ENCODE assay signal across 8 cellular contexts in genomic region chr2:27133905-27134780, GRCh38. TPM values are rescaled to one million over a fixed set of nuclear protein-coding genes. Genes with fewer than 3 reads are reported as not detected.
DNase-seq lines count a peak whose midpoint lies in the region; ATAC-seq and TF ChIP-seq lines count a peak whose summit lies in the region.

Gene PREB, minus strand, starts transcription at chr2:27134636. Its CDS starts 215 bp downstream, at chr2:27134421.

- H3K27ac ChIP-seq in DND-41 (ENCODE audit: low read length): peak within 1 kb of the TSS; percentile 81
- H3K27ac ChIP-seq in naive thymus-derived CD4-positive, alpha-beta T cell (ENCODE audit: low read depth, low read length): peak within 1 kb of the TSS; percentile 97

- H3K27me3 Mint-ChIP-seq in activated T-helper 1 cell treated with anti-CD3 and anti-CD28 coated beads, Interleukin-12 subunit alpha, Interleukin-12 subunit beta, Interleukin-2, Interleukin-4 antibody, amounts not matched to agents 30 ng/mL and 10 ng/mL and 1 ng/mL, durations not matched to agents 14 hours and 24 hours and 36 hours (ENCODE audit: insufficient read depth): no peaks in the 10 kb centered on the region
- peaks cover 0 to 6% (median 0%) of the 10 kb centered on the region in 5 donors for H3K27me3 Mint-ChIP-seq in naive thymus-derived CD4-positive, alpha-beta T cell
- no peaks in the 10 kb centered on the region for H3K27me3 Mint-ChIP-seq in stimulated activated naive B cell treated with anti-CD40 and anti-IgM and Interleukin-4, amounts not matched to agents 10 μg/mL and 1 μg/mL and 100 μg/mL, for 72 hours

- H3K27ac Mint-ChIP-seq in activated T-helper 1 cell treated with anti-CD3 and anti-CD28 coated beads, Interleukin-12 subunit alpha, Interleukin-12 subunit beta, Interleukin-2, Interleukin-4 antibody, amounts not matched to agents 30 ng/mL and 10 ng/mL and 1 ng/mL, durations not matched to agents 14 hours and 24 hours and 36 hours: peak within 1 kb of the TSS; percentile 98
- H3K27ac Mint-ChIP-seq in naive thymus-derived CD4-positive, alpha-beta T cell: peak within 1 kb of the TSS; percentile 88 to 99 (median 97)
- H3K27ac Mint-ChIP-seq in stimulated activated naive B cell treated with anti-CD40 and anti-IgM and Interleukin-4, amounts not matched to agents 10 μg/mL and 1 μg/mL and 100 μg/mL, for 72 hours: peak within 1 kb of the TSS; percentile 98

- H3K4me1 Mint-ChIP-seq in activated T-helper 1 cell treated with anti-CD3 and anti-CD28 coated beads, Interleukin-12 subunit alpha, Interleukin-12 subunit beta, Interleukin-2, Interleukin-4 antibody, amounts not matched to agents 30 ng/mL and 10 ng/mL and 1 ng/mL, durations not matched to agents 14 hours and 24 hours and 36 hours (ENCODE audit: low read depth): peaks cover 12% of the 10 kb centered on the region
- peaks cover 10 to 32% (median 21%) of the 10 kb centered on the region in 7 donors for H3K4me1 Mint-ChIP-seq in naive thymus-derived CD4-positive, alpha-beta T cell
- peaks cover 20 to 43% of the 10 kb centered on the region in 2 donors for H3K4me1 Mint-ChIP-seq in stimulated activated naive B cell treated with anti-CD40 and anti-IgM and Interleukin-4, amounts not matched to agents 10 μg/mL and 1 μg/mL and 100 μg/mL, for 72 hours

- H3K4me1 ChIP-seq in DND-41 (ENCODE audit: insufficient read depth, low read length): peaks cover 28% of the 10 kb centered on the region
- peaks cover 12 to 13% of the 10 kb centered on the region in 2 donors for H3K4me1 ChIP-seq in naive thymus-derived CD4-positive, alpha-beta T cell (ENCODE audit: control insufficient read depth in 2 of 2, insufficient read depth in 2 of 2, low read length in 2 of 2)

- H3K4me3 Mint-ChIP-seq in activated T-helper 1 cell treated with anti-CD3 and anti-CD28 coated beads, Interleukin-12 subunit alpha, Interleukin-12 subunit beta, Interleukin-2, Interleukin-4 antibody, amounts not matched to agents 30 ng/mL and 10 ng/mL and 1 ng/mL, durations not matched to agents 14 hours and 24 hours and 36 hours: peak within 1 kb of the TSS; percentile 95
- peak within 1 kb of the TSS; percentile 88 to 97 (median 92) for H3K4me3 Mint-ChIP-seq in naive thymus-derived CD4-positive, alpha-beta T cell
- H3K4me3 Mint-ChIP-seq in stimulated activated naive B cell treated with anti-CD40 and anti-IgM and Interleukin-4, amounts not matched to agents 10 μg/mL and 1 μg/mL and 100 μg/mL, for 72 hours: peak within 1 kb of the TSS; percentile 89 to 95

- peaks cover 2% of the 10 kb centered on the region for H3K27me3 ChIP-seq in DND-41 (ENCODE audit: insufficient read depth, low read length, poor library complexity)
- H3K27me3 ChIP-seq in naive thymus-derived CD4-positive, alpha-beta T cell (ENCODE audit: control insufficient read depth in 2 of 2, insufficient read depth in 2 of 2, low read length in 2 of 2): no peaks in the 10 kb centered on the region

- H3K79me2 ChIP-seq in DND-41 (ENCODE audit: insufficient read depth, low read length): peaks cover 25% of the 10 kb centered on the region

- H2AFZ ChIP-seq in DND-41 (ENCODE audit: low read depth, low read length): peak within 1 kb of the TSS; percentile 96

- CTCF ChIA-PET in naive thymus-derived CD4-positive, alpha-beta T cell (lab: Charles Lee): interaction anchor here (1.0 to 1.5 kb wide), 3 partner anchors 11 to 145 kb away, joined by 3 to 4 read pairs (median 4); partner anchors contain the start of gene ABHD1

- peaks cover 34% of the 10 kb centered on the region for H4K20me1 ChIP-seq in DND-41 (ENCODE audit: insufficient read depth, low read length)

- H3K9ac ChIP-seq in DND-41 (ENCODE audit: low read depth, low read length): peak within 1 kb of the TSS; percentile 90

- H3K36me3 Mint-ChIP-seq in activated T-helper 1 cell treated with anti-CD3 and anti-CD28 coated beads, Interleukin-12 subunit alpha, Interleukin-12 subunit beta, Interleukin-2, Interleukin-4 antibody, amounts not matched to agents 30 ng/mL and 10 ng/mL and 1 ng/mL, durations not matched to agents 14 hours and 24 hours and 36 hours (ENCODE audit: low read depth): peaks cover 29% of the 10 kb centered on the region
- peaks cover 0 to 11% (median 4%) of the 10 kb centered on the region in 5 donors for H3K36me3 Mint-ChIP-seq in naive thymus-derived CD4-positive, alpha-beta T cell
- peaks cover 23 to 36% of the 10 kb centered on the region in 2 donors for H3K36me3 Mint-ChIP-seq in stimulated activated naive B cell treated with anti-CD40 and anti-IgM and Interleukin-4, amounts not matched to agents 10 μg/mL and 1 μg/mL and 100 μg/mL, for 72 hours

- peaks cover 34% of the 10 kb centered on the region for H3K36me3 ChIP-seq in DND-41 (ENCODE audit: insufficient read depth, low read length)
- H3K36me3 ChIP-seq in naive thymus-derived CD4-positive, alpha-beta T cell (ENCODE audit: control insufficient read depth in 2 of 3, insufficient read depth in 3 of 3, low read length in 3 of 3): peaks cover 0 to 40% (median 0%) of the 10 kb centered on the region in 3 experiments

- H3K9me3 ChIP-seq in DND-41 (ENCODE audit: insufficient read depth, low read length, severe bottlenecking): no peaks in the 10 kb centered on the region
- H3K9me3 ChIP-seq in naive thymus-derived CD4-positive, alpha-beta T cell (ENCODE audit: control insufficient read depth in 2 of 3, low read length in 3 of 3): no peaks in the 10 kb centered on the region

- peak within 1 kb of the TSS; percentile 90 for H3K4me3 ChIP-seq in DND-41 (ENCODE audit: low read depth in 1 of 2, low read length in 2 of 2)
- H3K4me3 ChIP-seq in naive thymus-derived CD4-positive, alpha-beta T cell (ENCODE audit: low read length): peak within 1 kb of the TSS; percentile 96

- peak; percentile 95 for ATAC-seq in DND-41 (ENCODE audit: insufficient read depth, low read depth)
- ATAC-seq in GM21825 (IDR thresholded peaks at IDR 0.05; ENCODE audit: unreplicated experiment): peak; percentile 74
- peak; percentile 97 for ATAC-seq in naive thymus-derived CD4-positive, alpha-beta T cell
- peak; percentile 94 to 95 for ATAC-seq in stimulated activated naive B cell treated with anti-CD40 and anti-IgM and Interleukin-4, amounts not matched to agents 10 μg/mL and 1 μg/mL and 100 μg/mL, for 72 hours (replicated peaks)

- intact Hi-C loops in activated T-helper 1 cell treated with anti-CD3 and anti-CD28 coated beads, Interleukin-12 subunit alpha, Interleukin-12 subunit beta, Interleukin-2, Interleukin-4 antibody, amounts not matched to agents 30 ng/mL and 10 ng/mL and 1 ng/mL, durations not matched to agents 14 hours and 24 hours and 36 hours (cut with micrococcal nuclease): loop anchor here (1.0 to 5.0 kb wide), 10 partner anchors 11 to 236 kb away; partner anchors contain the start of genes ABHD1, AGBL5, ATRAID and CAD
- intact Hi-C loops in naive thymus-derived CD4-positive, alpha-beta T cell (cut with micrococcal nuclease): loop anchor here (1.0 to 5.0 kb wide), 16 partner anchors 11 to 355 kb away; partner anchors contain the start of genes ABHD1 (in 2 of the 2), ATRAID (in 2 of the 2), EIF2B4 (in 2 of the 2) and KHK (in 2 of the 2)

- POLR2A ChIA-PET in naive thymus-derived CD4-positive, alpha-beta T cell (lab: Charles Lee): interaction anchor here (0.7 to 5.3 kb wide), 11 partner anchors 10 to 294 kb away, joined by 3 to 49 read pairs (median 4); partner anchors contain the start of genes ABHD1, AGBL5, ATRAID and NRBP1

- peak within 1 kb of the TSS; percentile 89 for H3K4me2 ChIP-seq in DND-41 (ENCODE audit: insufficient read depth, low read length)

- no peaks in the 10 kb centered on the region for H3K9me3 Mint-ChIP-seq in activated T-helper 1 cell treated with anti-CD3 and anti-CD28 coated beads, Interleukin-12 subunit alpha, Interleukin-12 subunit beta, Interleukin-2, Interleukin-4 antibody, amounts not matched to agents 30 ng/mL and 10 ng/mL and 1 ng/mL, durations not matched to agents 14 hours and 24 hours and 36 hours
- H3K9me3 Mint-ChIP-seq in naive thymus-derived CD4-positive, alpha-beta T cell: peaks cover 0 to 4% (median 0%) of the 10 kb centered on the region in 11 donors
- H3K9me3 Mint-ChIP-seq in stimulated activated naive B cell treated with anti-CD40 and anti-IgM and Interleukin-4, amounts not matched to agents 10 μg/mL and 1 μg/mL and 100 μg/mL, for 72 hours: no peaks in the 10 kb centered on the region

- peak; percentile 33 for TF ChIP-seq CTCF in DND-41 (IDR thresholded peaks at IDR 0.05; ENCODE audit: borderline replicate concordance, extremely low read depth, low read length, poor library complexity, severe bottlenecking)

- peak; percentile 97 for DNase-seq in DND-41
- DNase-seq in Kasumi-1 (lab: John Stamatoyannopoulos, UW): peak; percentile 79 to 89
- DNase-seq in RPMI7951 (ENCODE audit: low read depth): peak; percentile 93
- peak; percentile 99 for DNase-seq in activated T-helper 1 cell treated with anti-CD3 and anti-CD28 coated beads, Interleukin-12 subunit alpha, Interleukin-12 subunit beta, Interleukin-2, Interleukin-4 antibody, amounts not matched to agents 30 ng/mL and 10 ng/mL and 1 ng/mL, durations not matched to agents 14 hours and 24 hours and 36 hours (ENCODE audit: low spot score)
- DNase-seq in fibroblast of gingiva (ENCODE audit: low read depth): peak; percentile 93
- DNase-seq in naive thymus-derived CD4-positive, alpha-beta T cell: peak; percentile 92 to 100 (median 97)
- peak; percentile 99 for DNase-seq in stimulated activated naive B cell treated with anti-CD40 and anti-IgM and Interleukin-4, amounts not matched to agents 10 μg/mL and 1 μg/mL and 100 μg/mL, for 72 hours

RNA-seq across cellular contexts. Expression of gene PREB, which starts in this region (rescaled TPM):
- 68.0 and 73.1 TPM in 2 replicates for total RNA-seq in RPMI7951 (2014; rRNA removed; shearing (Covaris generic))
- 95.9 and 97.1 TPM in 2 replicates for total RNA-seq in activated T-helper 1 cell treated with anti-CD3 and anti-CD28 coated beads, Interleukin-12 subunit alpha, Interleukin-12 subunit beta, Interleukin-2, Interleukin-4 antibody, amounts not matched to agents 30 ng/mL and 10 ng/mL and 1 ng/mL, durations not matched to agents 14 hours and 24 hours and 36 hours
- total RNA-seq in naive thymus-derived CD4-positive, alpha-beta T cell: 10 to 100 TPM; 25.4 to 72.3 (median 53.2) TPM
- 10 to 100 TPM; 47.0 to 71.9 TPM for polyA plus RNA-seq in naive thymus-derived CD4-positive, alpha-beta T cell

Comparison
In these comparisons a context has a peak if more than half of its experiments do, and no peak if none do; other contexts are left out.
1. Peak in every context shown above with its lines: DNase-seq, ATAC-seq, H3K4me3 ChIP-seq and H3K27ac ChIP-seq.